ENCODE assay signal across 1 cellular context in the genomic region with DNA sequence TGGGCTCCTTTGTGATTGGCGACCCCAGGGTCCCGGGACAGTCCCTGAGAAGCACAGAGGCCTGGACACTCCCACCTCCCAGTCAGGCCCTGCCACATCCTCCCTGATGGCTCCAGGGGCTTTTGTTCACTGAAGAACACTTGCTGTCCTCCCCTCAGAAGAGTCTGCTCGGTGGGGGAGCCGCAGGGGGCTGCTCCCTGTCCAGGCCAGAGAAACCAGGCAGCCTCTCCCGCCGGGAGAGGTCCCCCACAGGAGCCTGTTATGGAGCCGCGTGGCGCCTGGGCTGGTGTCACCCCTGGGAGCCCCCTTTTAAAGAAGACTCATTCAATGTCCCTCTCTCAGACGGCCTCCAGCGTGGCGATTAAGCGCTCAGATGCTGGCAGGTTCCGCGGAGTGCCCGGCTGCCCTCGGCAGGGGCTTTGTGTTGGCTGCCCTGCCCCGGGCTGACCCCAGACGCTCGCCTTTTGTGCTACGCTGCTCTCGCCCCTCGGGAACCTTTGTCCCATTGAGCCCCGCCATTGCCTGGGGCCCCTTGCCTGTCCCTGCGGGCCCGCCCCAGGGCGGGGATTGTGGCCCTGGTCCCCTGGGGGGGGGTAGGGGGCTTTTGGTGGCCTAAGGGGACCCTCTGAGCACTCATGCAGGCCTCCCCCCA.
TF ChIP-seq lines count a peak whose summit lies in the region.

No MANE protein-coding gene starts in this region.

TF ChIP-seq in IMR-90, 13 proteins besides CTCF, POLR2A, EP300 and RAD21 (continued from another document):
- TF ChIP-seq MXI1 (IDR thresholded peaks at IDR 0.05; ENCODE audit: borderline replicate concordance, low read depth, low read length): no peak
- TF ChIP-seq, protein P1, sequence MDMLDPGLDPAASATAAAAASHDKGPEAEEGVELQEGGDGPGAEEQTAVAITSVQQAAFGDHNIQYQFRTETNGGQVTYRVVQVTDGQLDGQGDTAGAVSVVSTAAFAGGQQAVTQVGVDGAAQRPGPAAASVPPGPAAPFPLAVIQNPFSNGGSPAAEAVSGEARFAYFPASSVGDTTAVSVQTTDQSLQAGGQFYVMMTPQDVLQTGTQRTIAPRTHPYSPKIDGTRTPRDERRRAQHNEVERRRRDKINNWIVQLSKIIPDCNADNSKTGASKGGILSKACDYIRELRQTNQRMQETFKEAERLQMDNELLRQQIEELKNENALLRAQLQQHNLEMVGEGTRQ (IDR thresholded peaks at IDR 0.05; ENCODE audit: low read depth, low read length): no peak
- TF ChIP-seq SMC3 (IDR thresholded peaks at IDR 0.05; ENCODE audit: low read depth, low read length): no peak
- TF ChIP-seq RFX5 (IDR thresholded peaks at IDR 0.05; ENCODE audit: low read depth, low read length): no peak
- TF ChIP-seq CEBPB (IDR thresholded peaks at IDR 0.05; ENCODE audit: low read depth, low read length): no peak
- TF ChIP-seq BHLHE40 (IDR thresholded peaks at IDR 0.05; ENCODE audit: low read depth, low read length): no peak
- TF ChIP-seq RCOR1 (IDR thresholded peaks at IDR 0.05; ENCODE audit: insufficient replicate concordance, low read length): no peak
- no peak for TF ChIP-seq ELK1 (IDR thresholded peaks at IDR 0.05; ENCODE audit: borderline replicate concordance, low read depth, low read length)
- TF ChIP-seq MAFK (IDR thresholded peaks at IDR 0.05; ENCODE audit: low read depth, low read length): no peak
- no peak for TF ChIP-seq NFE2L2 (IDR thresholded peaks at IDR 0.05; ENCODE audit: low read depth, low read length)
- no peak for TF ChIP-seq CHD1 (IDR thresholded peaks at IDR 0.05; ENCODE audit: low read depth, low read length)
